20 cellular contexts compared by ENCODE assay signal in the genomic region with DNA sequence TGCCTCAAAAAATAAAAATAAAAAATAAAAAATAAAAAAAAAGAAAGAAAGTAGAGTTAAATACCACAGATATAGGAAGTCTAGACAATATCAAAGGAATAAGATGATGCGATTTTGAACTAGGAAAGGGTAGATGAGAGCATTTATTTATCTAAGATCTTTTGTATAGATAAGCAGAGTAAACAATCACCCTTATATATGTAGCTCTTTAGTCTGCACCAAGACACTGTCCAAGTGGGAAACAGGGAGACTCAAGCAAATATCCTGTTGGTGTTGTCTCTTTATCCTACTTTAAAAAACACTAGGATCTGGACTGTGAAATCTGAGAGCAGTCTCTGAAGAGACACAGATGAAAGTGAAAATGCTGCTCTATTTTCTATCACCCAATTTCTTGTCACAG.
"Had no signal": no experiment of that assay in that cellular context is flagged by ENCODE, and none has a peak within 500 bp of the region (broad histone marks: within the 10 kb centered on the region; RNA-seq: fewer than 3 reads in every experiment).

No MANE protein-coding gene starts in this region.

- H3K4me1 Mint-ChIP-seq: activated CD4-positive, alpha-beta T cell treated with anti-CD3 and anti-CD28 coated beads, Interleukin-2, amount 10 ng/mL, durations not matched to agents 24 days and 14 days; activated naive CD8-positive, alpha-beta T cell treated with anti-CD3 and anti-CD28 coated beads, Interleukin-2, amount 50 U/mL, for 24 hours; central memory CD8-positive, alpha-beta T cell had no signal

- H3K27me3 Mint-ChIP-seq: activated CD4-positive, alpha-beta T cell treated with anti-CD3 and anti-CD28 coated beads, Interleukin-2, amount 10 ng/mL, durations not matched to agents 24 days and 14 days; activated CD8-positive, alpha-beta T cell treated with anti-CD3 and anti-CD28 coated beads for 36 hours; activated naive CD8-positive, alpha-beta T cell treated with anti-CD3 and anti-CD28 coated beads, Interleukin-2, amount 50 U/mL, for 24 hours; activated T-cell treated with anti-CD3 and anti-CD28 coated beads, Interleukin-2, amount 50 U/mL, for 24 hours; central memory CD8-positive, alpha-beta T cell had no signal

- H3K4me3 Mint-ChIP-seq: activated CD4-positive, alpha-beta T cell treated with anti-CD3 and anti-CD28 coated beads, Interleukin-2, amount 10 ng/mL, durations not matched to agents 24 days and 14 days; activated CD8-positive, alpha-beta T cell treated with anti-CD3 and anti-CD28 coated beads for 36 hours; activated naive CD8-positive, alpha-beta T cell treated with anti-CD3 and anti-CD28 coated beads, Interleukin-2, amount 50 U/mL, for 24 hours; activated T-cell treated with anti-CD3 and anti-CD28 coated beads, Interleukin-2, amount 50 U/mL, for 24 hours; central memory CD8-positive, alpha-beta T cell; nephron; stimulated activated naive B cell treated with anti-CD40 and anti-IgM and Interleukin-4, amounts not matched to agents 10 μg/mL and 1 μg/mL and 100 μg/mL, for 72 hours had no signal

- H3K27ac Mint-ChIP-seq: activated CD4-positive, alpha-beta T cell treated with anti-CD3 and anti-CD28 coated beads, Interleukin-2, amount 10 ng/mL, durations not matched to agents 24 days and 14 days; activated CD8-positive, alpha-beta T cell treated with anti-CD3 and anti-CD28 coated beads for 36 hours; activated naive CD8-positive, alpha-beta T cell treated with anti-CD3 and anti-CD28 coated beads, Interleukin-2, amount 50 U/mL, for 24 hours; activated T-cell treated with anti-CD3 and anti-CD28 coated beads, Interleukin-2, amount 50 U/mL, for 24 hours; activated T-helper 2 cell treated with anti-CD3 and anti-CD28 coated beads, Interferon-gamma antibody, Interleukin-2, Interleukin-4, amounts not matched to agents 10 μg/mL and 5 μg/mL and 100 μg/mL, durations not matched to agents 14 hours and 24 hours and 36 hours; nephron; stimulated activated naive B cell treated with anti-CD40 and anti-IgM and Interleukin-4, amounts not matched to agents 10 μg/mL and 1 μg/mL and 100 μg/mL, for 72 hours had no signal

- H3K36me3 Mint-ChIP-seq: stimulated activated naive B cell treated with anti-CD40 and anti-IgM and Interleukin-4, amounts not matched to agents 10 μg/mL and 1 μg/mL and 100 μg/mL, for 72 hours had no signal

- DNase-seq: activated CD4-positive, alpha-beta T cell treated with anti-CD3 and anti-CD28 coated beads, Interleukin-2, amount 10 ng/mL, durations not matched to agents 24 days and 14 days; activated CD8-positive, alpha-beta T cell treated with anti-CD3 and anti-CD28 coated beads for 36 hours; activated naive CD4-positive, alpha-beta T cell treated with Interleukin-2 at 50 U/mL for 16 hours; activated naive CD8-positive, alpha-beta T cell treated with anti-CD3 and anti-CD28 coated beads, Interleukin-2, amount 50 U/mL, for 24 hours; activated T-cell treated with anti-CD3 and anti-CD28 coated beads, Interleukin-2, amount 50 U/mL, for 24 hours; aorta; brain microvascular endothelial cell; cortex of kidney; effector CD8-positive, alpha-beta T cell; esophagus squamous epithelium; mesenchymal stem cell; posterior cingulate gyrus; retina; spleen; stimulated activated CD4-positive, alpha-beta T cell treated with anti-CD3 and anti-CD28 coated beads, Interleukin-4, amount 100 ng/mL, for 4 hours; stimulated activated naive B cell treated with anti-CD40 and anti-IgM and Interleukin-4, amounts not matched to agents 10 μg/mL and 1 μg/mL and 100 μg/mL, for 72 hours; T-helper 9 cell had no signal

- ATAC-seq: activated CD8-positive, alpha-beta T cell treated with anti-CD3 and anti-CD28 coated beads for 36 hours; activated naive CD8-positive, alpha-beta T cell treated with anti-CD3 and anti-CD28 coated beads, Interleukin-2, amount 50 U/mL, for 24 hours; stimulated activated naive B cell treated with anti-CD40 and anti-IgM and Interleukin-4, amounts not matched to agents 10 μg/mL and 1 μg/mL and 100 μg/mL, for 72 hours had no signal
